In genomic region chr5:181246276-181247050, GRCh38 we compare ENCODE assay signal across 8 cellular contexts. TPM values are rescaled to one million over a fixed set of nuclear protein-coding genes. Genes with fewer than 3 reads are reported as not detected.
DNase-seq lines count a peak whose midpoint lies in the region; ATAC-seq and TF ChIP-seq lines count a peak whose summit lies in the region.

No MANE protein-coding gene starts in this region.

- DNase-seq in BE2C (peak; percentile 89), fibroblast of the aortic adventitia (ENCODE audit: low read depth) (peak; percentile 80), hypothalamus (lab: John Stamatoyannopoulos, UW) (no peak)
- peak; percentile 65 for DNase-seq in activated T-cell treated with anti-CD3 and anti-CD28 coated beads, Interleukin-2, amount 50 U/mL, for 4 hours

- H3K27me3 ChIP-seq in BE2C = no peaks in the 10 kb centered on the region
- H3K27me3 ChIP-seq in KMS-11 (ENCODE audit: insufficient read depth, low read depth) = no peaks in the 10 kb centered on the region
- H3K27me3 ChIP-seq in neuron (ENCODE audit: insufficient read depth, low read length) = no peaks in the 10 kb centered on the region

- peak; percentile 32 for ATAC-seq in GM21515 (IDR thresholded peaks at IDR 0.05; ENCODE audit: unreplicated experiment)
- peak; percentile 35 to 39 for ATAC-seq in activated T-cell treated with anti-CD3 and anti-CD28 coated beads, Interleukin-2, amount 50 U/mL, for 4 hours

- peak overlapping the region; percentile 49 for H2AFZ ChIP-seq in KMS-11 (ENCODE audit: low read depth)
- H2AFZ ChIP-seq in neuron (ENCODE audit: low read depth, low read length) = peak overlapping the region; percentile 55

- H3K9me3 Mint-ChIP-seq in activated T-cell treated with anti-CD3 and anti-CD28 coated beads, Interleukin-2, amount 50 U/mL, for 4 hours = no peaks in the 10 kb centered on the region

- peaks cover 43% of the 10 kb centered on the region for H3K79me2 ChIP-seq in KMS-11 (ENCODE audit: insufficient read depth, low read depth)

- H3K36me3 Mint-ChIP-seq in activated T-cell treated with anti-CD3 and anti-CD28 coated beads, Interleukin-2, amount 50 U/mL, for 4 hours (ENCODE audit: insufficient read depth) = peaks cover 26% of the 10 kb centered on the region

- H3K9ac ChIP-seq in KMS-11 = peak overlapping the region; percentile 70

- H3K4me2 ChIP-seq in KMS-11 = peak overlapping the region; percentile 64

- no peaks in the 10 kb centered on the region; the same call in 1 of the 2 replicates for H4K20me1 ChIP-seq in KMS-11 (ENCODE audit: insufficient read depth)

- peak overlapping the region; percentile 99 for H3K4me3 Mint-ChIP-seq in activated T-cell treated with anti-CD3 and anti-CD28 coated beads, Interleukin-2, amount 50 U/mL, for 4 hours

- H3K4me1 ChIP-seq in BE2C (peaks cover 8% of the 10 kb centered on the region), KMS-11 (ENCODE audit: low read depth, poor library complexity, severe bottlenecking) (peaks cover 10% of the 10 kb centered on the region), neuron (ENCODE audit: insufficient read depth, low read length) (peaks cover 37% of the 10 kb centered on the region)

- no peaks in the 10 kb centered on the region for H3K27me3 Mint-ChIP-seq in activated T-cell treated with anti-CD3 and anti-CD28 coated beads, Interleukin-2, amount 50 U/mL, for 4 hours (ENCODE audit: low read depth)

- H3K4me3 ChIP-seq in BE2C (ENCODE audit: low read depth, low read length) (peak overlapping the region; percentile 98), KMS-11 (IDR thresholded peaks at IDR 0.05; ENCODE audit: insufficient read depth, low read depth, low read length) (no peak overlapping the region), fibroblast of the aortic adventitia (ENCODE audit: low read depth, low read length) (peak overlapping the region; percentile 92), neuron (ENCODE audit: low read length) (peak overlapping the region; percentile 86)

- H3K36me3 ChIP-seq in BE2C (peaks cover 41% of the 10 kb centered on the region), KMS-11 (ENCODE audit: insufficient read depth) (peaks cover 6% of the 10 kb centered on the region; the same call in 1 of the 2 replicates), neuron (ENCODE audit: insufficient read depth, low read length) (peaks cover 23% of the 10 kb centered on the region)

- H3K4me1 Mint-ChIP-seq in activated T-cell treated with anti-CD3 and anti-CD28 coated beads, Interleukin-2, amount 50 U/mL, for 4 hours (ENCODE audit: low read depth) = peaks cover 64% of the 10 kb centered on the region

- H3K9me3 ChIP-seq in BE2C (no peaks in the 10 kb centered on the region), neuron (ENCODE audit: low read length) (no peaks in the 10 kb centered on the region)

- peak overlapping the region; percentile 23; the same call in 1 of the 2 replicates for H3K27ac ChIP-seq in KMS-11
- H3K27ac ChIP-seq in temporal lobe (ENCODE audit: low read depth, low read length) = peak overlapping the region; percentile 97

- TF ChIP-seq CTCF in BE2C (IDR thresholded peaks at IDR 0.05; ENCODE audit: low read depth, low read length) (no peak), KMS-11 (conservative IDR thresholded peaks at IDR 0.05; ENCODE audit: low read depth, low read length) (no peak), fibroblast of the aortic adventitia (IDR thresholded peaks at IDR 0.05; ENCODE audit: insufficient read depth, low read length) (no peak)

RNA-seq across cellular contexts. Expression of gene RACK1, which starts 2.8 kb away (rescaled TPM):
- polyA plus RNA-seq in BE2C (2012; ENCODE audit: insufficient read depth, insufficient read length, low read depth) = 2,500 TPM
- 1,000 to 10,000 TPM; 2,938 to 3,145 (median 2,972) TPM for total RNA-seq in activated T-cell treated with anti-CD3 and anti-CD28 coated beads, Interleukin-2, amount 50 U/mL, for 4 hours
- total RNA-seq in fibroblast of the aortic adventitia (ENCODE audit: low replicate concordance) (2,117 and 4,931 TPM in 2 replicates), temporal lobe (1,272 TPM)

RNA-seq across cellular contexts. Expression of gene TRIM52, which starts 14.5 kb away (rescaled TPM):
- polyA plus RNA-seq in BE2C (2012; ENCODE audit: insufficient read depth, insufficient read length, low read depth) = 33.8 TPM
- 10 to 100 TPM; 11.4 to 12.5 (median 12.0) TPM for total RNA-seq in activated T-cell treated with anti-CD3 and anti-CD28 coated beads, Interleukin-2, amount 50 U/mL, for 4 hours
- 7.4 and 15.6 TPM in 2 replicates for total RNA-seq in fibroblast of the aortic adventitia (ENCODE audit: low replicate concordance)
- 9.8 TPM for total RNA-seq in temporal lobe

RNA-seq across cellular contexts. Expression of gene TRIM41, which starts 23.4 kb away (rescaled TPM):
- 80.4 TPM for polyA plus RNA-seq in BE2C (2012; ENCODE audit: insufficient read depth, insufficient read length, low read depth)
- 10 to 100 TPM; 37.6 to 39.5 (median 38.3) TPM for total RNA-seq in activated T-cell treated with anti-CD3 and anti-CD28 coated beads, Interleukin-2, amount 50 U/mL, for 4 hours
- 12.7 and 19.1 TPM in 2 replicates for total RNA-seq in fibroblast of the aortic adventitia (ENCODE audit: low replicate concordance)
- 10.3 TPM for total RNA-seq in temporal lobe

RNA-seq across cellular contexts. Expression of gene TRIM7, which starts 41.5 kb away (rescaled TPM):
- 3.2 TPM for polyA plus RNA-seq in BE2C (2012; ENCODE audit: insufficient read depth, insufficient read length, low read depth)
- 1 to 10 TPM in 1 of 3 donors, under 1 TPM in 2; 0.18 to 2.1 (median 0.99) TPM for total RNA-seq in activated T-cell treated with anti-CD3 and anti-CD28 coated beads, Interleukin-2, amount 50 U/mL, for 4 hours
- total RNA-seq in fibroblast of the aortic adventitia (ENCODE audit: low replicate concordance) (0.74 and 3.3 TPM in 2 replicates), temporal lobe (1.7 TPM)

Comparison
In these comparisons a context has a peak if more than half of its experiments do, and no peak if none do; other contexts are left out.
1. DNase-seq: peak in BE2C (single experiment), activated T-cell treated with anti-CD3 and anti-CD28 coated beads, Interleukin-2, amount 50 U/mL, for 4 hours (single experiment) and fibroblast of the aortic adventitia (single experiment); none in hypothalamus (0 of 51).